12 cellular contexts compared by ENCODE assay signal in the genomic region with DNA sequence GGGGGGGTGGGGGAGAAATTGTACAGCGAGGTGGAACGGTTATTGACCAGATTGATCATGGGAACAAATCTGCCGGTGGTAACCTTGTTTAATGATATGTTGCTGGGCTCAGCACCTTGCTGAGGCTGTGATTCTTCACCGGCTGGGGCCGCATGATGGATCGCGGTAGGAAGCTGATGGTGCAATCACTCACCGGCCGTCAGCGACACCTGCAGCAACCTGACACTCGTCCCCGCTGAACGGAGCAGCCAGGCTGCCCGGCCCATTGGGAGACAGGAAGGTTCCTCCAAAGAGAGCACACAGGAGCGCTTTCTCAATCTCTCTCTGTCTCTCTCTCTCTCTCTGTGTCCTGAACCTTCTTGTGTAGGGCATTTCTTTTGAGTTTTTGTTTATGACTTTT.
A peak's percentile ranks its signal among the peaks of the same experiment; 100 is the strongest.
DNase-seq lines count a peak whose midpoint lies in the region; TF ChIP-seq lines count a peak whose summit lies in the region.
"Had no signal": no experiment of that assay in that cellular context is flagged by ENCODE, and none has a peak within 500 bp of the region (broad histone marks: within the 10 kb centered on the region; RNA-seq: fewer than 3 reads in every experiment).

No MANE protein-coding gene starts in this region.

- intact Hi-C loops in Calu3 (cut with micrococcal nuclease; ENCODE audit: unreplicated experiment) = no loop called here
- intact Hi-C loops in head of caudate nucleus (cut with DNase I) = loop anchor here (10.0 kb wide), 1 partner anchor 62 kb away; no protein-coding TSS in a partner anchor
- intact Hi-C loops in spleen (cut with DNase I; ENCODE audit: low total_unique reads) = no loop called here

- TF ChIP-seq POLR2A in spleen (IDR thresholded peaks at IDR 0.05) = no peak

- peaks cover 0 to 37% (median 0%) of the 10 kb centered on the region in 7 donors for H3K27me3 ChIP-seq in spleen (replicated peaks in 1 of 7)
- H3K27me3 ChIP-seq: esophagus muscularis mucosa had no signal

- H3K36me3 Mint-ChIP-seq in Calu3 (ENCODE audit: insufficient read depth, unreplicated experiment) = no peaks in the 10 kb centered on the region

- H3K4me1 ChIP-seq in spleen = no peaks in the 10 kb centered on the region
- H3K4me1 ChIP-seq: esophagus muscularis mucosa had no signal

- CTCF ChIA-PET in Calu3 (lab: Charles Lee) = interaction anchor here (0.6 to 0.9 kb wide), 2 partner anchors 17 to 58 kb away, joined by 4 to 9 read pairs; no protein-coding TSS in a partner anchor

- no peaks in the 10 kb centered on the region for H3K9me3 ChIP-seq in spleen
- H3K9me3 ChIP-seq: esophagus muscularis mucosa had no signal

- no peak overlapping the region for H3K4me3 ChIP-seq in spleen
- H3K4me3 ChIP-seq: esophagus muscularis mucosa, SK-N-MC had no signal

- no peaks in the 10 kb centered on the region for H3K36me3 ChIP-seq in spleen
- H3K36me3 ChIP-seq: esophagus muscularis mucosa had no signal

- BruUV-seq in Calu3 (replicated peaks; lab: Mats Ljungman, UMichigan) = no TSS peak

- DNase-seq in Calu3 (peak; percentile 69), HuH-7 (ENCODE audit: low spot score) (peak; percentile 70), RPMI8226 (peak; percentile 27), islet precursor cell (peak; percentile 71), head of caudate nucleus (no peak), caudate nucleus (lab: John Stamatoyannopoulos, UW) (no peak), DMS114 treated with DMSO at 0.1 percent for 48 hours (lab: John Stamatoyannopoulos, UW; ENCODE audit: unreplicated experiment) (no peak), spleen (no peak)
- DNase-seq: NCI-H524 had no signal

- H3K4me1 Mint-ChIP-seq in Calu3 (ENCODE audit: low read depth, unreplicated experiment) = peaks cover 22% of the 10 kb centered on the region
- H3K4me1 Mint-ChIP-seq: B cell had no signal

- H3K4me3 Mint-ChIP-seq in Calu3 (ENCODE audit: low read depth, unreplicated experiment) = peak overlapping the region; percentile 9
- H3K4me3 Mint-ChIP-seq: B cell had no signal

- no peak overlapping the region for H3K27ac Mint-ChIP-seq in Calu3 (ENCODE audit: unreplicated experiment)
- H3K27ac Mint-ChIP-seq: B cell had no signal

- H3K9me3 Mint-ChIP-seq in Calu3 (ENCODE audit: low read depth, unreplicated experiment) = no peaks in the 10 kb centered on the region

- TF ChIP-seq CTCF in Calu3 (IDR thresholded peaks at IDR 0.05; ENCODE audit: unreplicated experiment) (no peak), spleen (IDR thresholded peaks at IDR 0.05 in 8 of 11, conservative IDR thresholded peaks at IDR 0.05 in 3 of 11) (no peak)

- 6 to 11% (median 7%) methylated on average over 15 of the region's 15 CpGs for WGBS in spleen, 5 donors

- H3K27me3 Mint-ChIP-seq in Calu3 (ENCODE audit: unreplicated experiment) = no peaks in the 10 kb centered on the region

- H3K27ac ChIP-seq in caudate nucleus (ENCODE audit: low read depth, low read length) (no peak overlapping the region), spleen (no peak overlapping the region)
- H3K27ac ChIP-seq: esophagus muscularis mucosa, SK-N-MC had no signal

Comparison
In these comparisons a context has a peak if more than half of its experiments do, and no peak if none do; other contexts are left out.
1. DNase-seq: peak in Calu3 (single experiment), HuH-7 (single experiment), RPMI8226 (single experiment) and islet precursor cell (single experiment); none in head of caudate nucleus (0 of 42), caudate nucleus (0 of 61), DMS114 treated with DMSO at 0.1 percent for 48 hours (single experiment) and spleen (single experiment).